Comparison of ENCODE assay signal across 21 cellular contexts in the genomic region with DNA sequence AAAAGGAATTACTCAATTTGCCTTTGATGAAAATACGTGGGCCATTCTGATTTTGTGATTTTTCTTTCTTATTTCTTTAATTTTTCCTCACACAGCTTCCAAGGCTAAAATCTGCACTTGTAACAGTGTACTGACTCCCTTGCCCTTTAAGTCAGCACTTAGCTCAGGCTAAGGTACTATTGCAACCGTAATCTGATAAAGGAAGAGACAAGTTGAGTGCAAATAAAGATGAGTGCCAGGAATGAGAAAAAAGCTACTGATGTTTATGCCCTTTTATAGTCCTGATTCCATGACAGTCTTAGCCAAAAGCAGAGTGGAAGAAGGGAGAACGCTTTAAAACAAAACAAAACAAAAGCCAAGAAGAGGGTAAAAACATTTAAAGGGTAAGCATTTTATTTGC. TPM values are rescaled to one million over a fixed set of nuclear protein-coding genes. Genes with fewer than 3 reads are reported as not detected.
DNase-seq lines count a peak whose midpoint lies in the region; ATAC-seq and TF ChIP-seq lines count a peak whose summit lies in the region.
"Had no signal": no experiment of that assay in that cellular context is flagged by ENCODE, and none has a peak within 500 bp of the region (broad histone marks: within the 10 kb centered on the region; RNA-seq: fewer than 3 reads in every experiment).

No MANE protein-coding gene starts in this region.

- no peak overlapping the region for H3K4me3 Mint-ChIP-seq in neural progenitor cell
- H3K4me3 Mint-ChIP-seq: activated CD8-positive, alpha-beta T cell treated with anti-CD3 and anti-CD28 coated beads, Interleukin-2, amount 10 ng/mL, durations not matched to agents 7 days and 5 days; activated T-helper 17 cell treated with anti-CD3 and anti-CD28 coated beads, Interleukin-2, amount 50 U/mL, for 72 hours; CD4-positive, alpha-beta memory T cell; naive thymus-derived CD8-positive, alpha-beta T cell had no signal

- no peaks in the 10 kb centered on the region for H4K20me1 ChIP-seq in neural progenitor cell (ENCODE audit: low read depth)

- peak overlapping the region; percentile 47 to 68 for H3K4me3 ChIP-seq in gastroesophageal sphincter
- peak overlapping the region; percentile 64 for H3K4me3 ChIP-seq in psoas muscle
- H3K4me3 ChIP-seq in neural progenitor cell = no peak overlapping the region
- H3K4me3 ChIP-seq: testis had no signal

- TF ChIP-seq CTCF in gastroesophageal sphincter (IDR thresholded peaks at IDR 0.05) = no peak
- no peak for TF ChIP-seq CTCF in psoas muscle (IDR thresholded peaks at IDR 0.05)
- no peak for TF ChIP-seq CTCF in neural progenitor cell (IDR thresholded peaks at IDR 0.05)

- no peak for TF ChIP-seq POLR2A in gastroesophageal sphincter (IDR thresholded peaks at IDR 0.05)

- H3K4me1 ChIP-seq in gastroesophageal sphincter = peaks cover 0 to 10% (median 0%) of the 10 kb centered on the region in 3 donors
- peaks cover 4% of the 10 kb centered on the region for H3K4me1 ChIP-seq in psoas muscle
- no peaks in the 10 kb centered on the region for H3K4me1 ChIP-seq in neural progenitor cell
- H3K4me1 ChIP-seq: testis had no signal

- H3K27ac ChIP-seq in gastroesophageal sphincter (peak overlapping the region; percentile 45 to 78 (median 65)), psoas muscle (peak overlapping the region; percentile 85), neural progenitor cell (no peak overlapping the region)
- H3K27ac ChIP-seq: epithelial cell of prostate had no signal

- no peaks in the 10 kb centered on the region for H3K9me3 Mint-ChIP-seq in neural progenitor cell

- H3K4me1 Mint-ChIP-seq in neural progenitor cell = no peaks in the 10 kb centered on the region
- H3K4me1 Mint-ChIP-seq: activated T-helper 17 cell treated with anti-CD3 and anti-CD28 coated beads, Interleukin-2, amount 50 U/mL, for 72 hours; CD4-positive, alpha-beta memory T cell; naive thymus-derived CD8-positive, alpha-beta T cell had no signal

- no peaks in the 10 kb centered on the region for H3K79me2 ChIP-seq in neural progenitor cell (ENCODE audit: low read depth)

- no peak overlapping the region for H3K27ac Mint-ChIP-seq in neural progenitor cell
- H3K27ac Mint-ChIP-seq: activated CD8-positive, alpha-beta T cell treated with anti-CD3 and anti-CD28 coated beads, Interleukin-2, amount 10 ng/mL, durations not matched to agents 7 days and 5 days; activated T-helper 17 cell treated with anti-CD3 and anti-CD28 coated beads, Interleukin-2, amount 50 U/mL, for 72 hours; CD4-positive, alpha-beta memory T cell; naive thymus-derived CD8-positive, alpha-beta T cell had no signal

- intact Hi-C loops in left cardiac atrium (cut with DNase I) = no loop called here
- intact Hi-C loops in left ventricle myocardium superior (cut with micrococcal nuclease) = no loop called here
- intact Hi-C loops in psoas muscle (cut with DNase I) = no loop called here

- H3K27me3 ChIP-seq in gastroesophageal sphincter = no peaks in the 10 kb centered on the region
- no peaks in the 10 kb centered on the region for H3K27me3 ChIP-seq in psoas muscle (ENCODE audit: insufficient read depth in 3 of 3, low read length in 2 of 3)
- H3K27me3 ChIP-seq in neural progenitor cell = no peaks in the 10 kb centered on the region
- H3K27me3 ChIP-seq: testis had no signal

- no peaks in the 10 kb centered on the region for H3F3A ChIP-seq in neural progenitor cell (ENCODE audit: low read depth)

- DNase-seq in left cardiac atrium = no peak
- no peak for DNase-seq in left ventricle myocardium superior
- DNase-seq in psoas muscle = no peak
- DNase-seq in neural progenitor cell (ENCODE audit: low spot score) = no peak
- no peak for DNase-seq in OCI-M2 (lab: John Stamatoyannopoulos, UW; ENCODE audit: unreplicated experiment)
- DNase-seq in activated CD4-positive, alpha-beta T cell treated with anti-CD3 and anti-CD28 coated beads for 1 hour = no peak
- DNase-seq: ACHN; activated CD8-positive, alpha-beta T cell treated with anti-CD3 and anti-CD28 coated beads, Interleukin-2, amount 10 ng/mL, durations not matched to agents 7 days and 5 days; CD4-positive, alpha-beta memory T cell; GOT3; Kasumi-1; naive thymus-derived CD8-positive, alpha-beta T cell; NCI-H1417 treated with DMSO at 0.1 percent for 48 hours; PC-3; retina; stimulated activated CD4-positive, alpha-beta T cell treated with anti-CD3 and anti-CD28 coated beads, Interleukin-2, amount 100 ng/mL, for 48 hours; testis had no signal

- no peak overlapping the region for H3K9ac ChIP-seq in neural progenitor cell

- H3K36me3 ChIP-seq in gastroesophageal sphincter = no peaks in the 10 kb centered on the region
- H3K36me3 ChIP-seq in psoas muscle (ENCODE audit: insufficient read depth in 1 of 2, low read depth in 1 of 2) = no peaks in the 10 kb centered on the region
- H3K36me3 ChIP-seq in neural progenitor cell = no peaks in the 10 kb centered on the region

- H3K27me3 Mint-ChIP-seq in neural progenitor cell (ENCODE audit: insufficient read depth, low read depth) = no peaks in the 10 kb centered on the region
- H3K27me3 Mint-ChIP-seq: activated T-helper 17 cell treated with anti-CD3 and anti-CD28 coated beads, Interleukin-2, amount 50 U/mL, for 72 hours; CD4-positive, alpha-beta memory T cell; naive thymus-derived CD8-positive, alpha-beta T cell had no signal

- ATAC-seq in left cardiac atrium = peak; percentile 22 to 45
- ATAC-seq in left ventricle myocardium superior = no peak
- ATAC-seq in gastroesophageal sphincter = peak; percentile 52
- peak; percentile 69 to 77 (median 73) for ATAC-seq in psoas muscle
- no peak for ATAC-seq in GM18873 (IDR thresholded peaks at IDR 0.05; ENCODE audit: low FRiP score, unreplicated experiment)
- ATAC-seq: activated CD8-positive, alpha-beta T cell treated with anti-CD3 and anti-CD28 coated beads, Interleukin-2, amount 10 ng/mL, durations not matched to agents 7 days and 5 days; activated T-helper 17 cell treated with anti-CD3 and anti-CD28 coated beads, Interleukin-2, amount 50 U/mL, for 72 hours; naive thymus-derived CD8-positive, alpha-beta T cell; PC-3 had no signal

- 20 to 30% methylated on average over 2 to 3 of the region's 3 CpGs for WGBS in gastroesophageal sphincter (ENCODE audit: low coverage in 1 of 2), 2 donors
- 18 to 22% (median 18%) methylated on average over 3 of the region's 3 CpGs for WGBS in psoas muscle, 3 donors

- H2AFZ ChIP-seq in neural progenitor cell (replicated peaks) = no peak overlapping the region

- no peak overlapping the region for H3K4me2 ChIP-seq in neural progenitor cell

- H3K9me3 ChIP-seq in gastroesophageal sphincter (no peaks in the 10 kb centered on the region), psoas muscle (no peaks in the 10 kb centered on the region), neural progenitor cell (ENCODE audit: low read depth) (no peaks in the 10 kb centered on the region)
- H3K9me3 ChIP-seq: testis had no signal

- no peaks in the 10 kb centered on the region for H3K36me3 Mint-ChIP-seq in neural progenitor cell
- H3K36me3 Mint-ChIP-seq: CD4-positive, alpha-beta memory T cell; naive thymus-derived CD8-positive, alpha-beta T cell had no signal

- no peak for TF ChIP-seq EP300 in gastroesophageal sphincter (IDR thresholded peaks at IDR 0.05)

RNA-seq across cellular contexts. Expression of a gene that starts 6.0 kb away (rescaled TPM):
- total RNA-seq in left cardiac atrium (100 to 1,000 TPM; 134 to 137 TPM), left ventricle myocardium superior (131 TPM), gastroesophageal sphincter (100 to 1,000 TPM; 111 to 225 (median 183) TPM), psoas muscle (100 to 1,000 TPM in 2 of 4 donors, 10 to 100 TPM in 2; 86.5 to 170 (median 120) TPM), neural progenitor cell (ENCODE audit: low replicate concordance) (27.1 and 30.6 TPM in 2 replicates)
- 10 to 100 TPM in 2 of 3 donors, 1 to 10 TPM in 1; 6.8 to 23.8 (median 23.1) TPM for polyA plus RNA-seq in psoas muscle
- total RNA-seq: activated CD8-positive, alpha-beta T cell treated with anti-CD3 and anti-CD28 coated beads, Interleukin-2, amount 10 ng/mL, durations not matched to agents 7 days and 5 days; PC-3 had no signal
- polyA plus RNA-seq: naive thymus-derived CD8-positive, alpha-beta T cell had no signal

Comparison
In these comparisons a context has a peak if more than half of its experiments do, and no peak if none do; other contexts are left out.
1. ATAC-seq: peak in left cardiac atrium (2 of 2), gastroesophageal sphincter (single experiment) and psoas muscle (4 of 4); none in left ventricle myocardium superior (single experiment) and GM18873 (single experiment).